Comparison of ENCODE assay signal across 8 cellular contexts in the genomic region with DNA sequence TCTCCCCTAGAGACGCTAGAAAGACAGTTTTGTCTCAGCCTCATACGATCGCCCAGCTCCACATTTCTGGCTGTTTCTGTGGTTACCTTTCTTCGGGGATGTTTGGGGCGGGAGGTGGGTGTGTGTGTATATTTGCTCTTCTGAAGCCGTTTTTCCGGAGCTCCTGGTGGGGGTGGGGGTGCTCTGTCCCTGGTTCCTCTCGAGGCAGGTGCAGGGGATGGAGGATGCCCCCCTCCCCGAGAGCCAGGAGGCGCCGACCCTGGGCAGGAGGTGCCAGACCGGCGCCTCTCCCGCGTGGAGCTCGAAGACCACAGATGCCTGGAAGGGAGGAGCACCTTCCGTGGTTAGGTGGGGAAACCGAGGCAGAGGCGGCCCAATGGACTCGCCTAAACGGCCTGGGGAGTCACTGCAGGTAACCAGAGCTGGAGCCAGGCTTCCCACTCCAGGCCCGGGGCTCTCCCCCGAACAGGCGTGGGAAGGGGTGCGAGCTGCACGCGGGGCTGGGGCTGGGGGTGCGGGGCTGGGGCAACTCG.
A peak's percentile ranks its signal among the peaks of the same experiment; 100 is the strongest.
DNase-seq lines count a peak whose midpoint lies in the region; ATAC-seq, FAIRE-seq and TF ChIP-seq lines count a peak whose summit lies in the region.

No MANE protein-coding gene starts in this region.

- peak overlapping the region; percentile 75 to 93 (median 86) for H3K9ac ChIP-seq in BLaER1 treated with 17β-estradiol and CSF1 and Interleukin-3, amounts not matched to agents 10 nM and 100 nM
- H3K9ac ChIP-seq in muscle layer of colon (ENCODE audit: low read length) = no peak overlapping the region

- CTCF ChIA-PET in GM10248 (lab: Yijun Ruan, JAX) = interaction anchor here (0.7 to 8.2 kb wide), 13 partner anchors 11 to 230 kb away, joined by 3 to 56 read pairs (median 4); no protein-coding TSS in a partner anchor

- peaks cover 0 to 12% (median 10%) of the 10 kb centered on the region in 11 experiments; a peak in 15 of 22 replicates for H3K9me3 ChIP-seq in BLaER1 treated with 17β-estradiol and CSF1 and Interleukin-3, amounts not matched to agents 10 nM and 100 nM (replicated peaks in 1 of 11)
- H3K9me3 ChIP-seq in KOPT-K1 (ENCODE audit: insufficient read depth, low read length, poor library complexity, severe bottlenecking) (no peaks in the 10 kb centered on the region), muscle layer of colon (ENCODE audit: low read length) (no peaks in the 10 kb centered on the region)

- peak overlapping the region; percentile 77 to 96 (median 92) for H3K27ac ChIP-seq in BLaER1 treated with 17β-estradiol and CSF1 and Interleukin-3, amounts not matched to agents 10 nM and 100 nM
- H3K27ac ChIP-seq in KOPT-K1 (ENCODE audit: low read depth, low read length, poor library complexity, severe bottlenecking) (peak overlapping the region; percentile 53), brain microvascular endothelial cell (no peak overlapping the region), muscle layer of colon (ENCODE audit: low read depth, low read length) (peak overlapping the region; percentile 21)

- H3K36me3 ChIP-seq in BLaER1 treated with 17β-estradiol and CSF1 and Interleukin-3, amounts not matched to agents 10 nM and 100 nM = no peaks in the 10 kb centered on the region
- H3K36me3 ChIP-seq in KOPT-K1 (ENCODE audit: insufficient read depth, low read length) (no peaks in the 10 kb centered on the region), brain microvascular endothelial cell (replicated peaks) (no peaks in the 10 kb centered on the region), muscle layer of colon (ENCODE audit: insufficient read depth, low read length) (no peaks in the 10 kb centered on the region)

- peak overlapping the region; percentile 94 to 99 (median 97) for H3K4me2 ChIP-seq in BLaER1 treated with 17β-estradiol and CSF1 and Interleukin-3, amounts not matched to agents 10 nM and 100 nM

- no peak for FAIRE-seq in GM19239 (lab: Jason Lieb, UNC)

- no peaks in the 10 kb centered on the region; a peak in 4 of 22 replicates for H3K27me3 ChIP-seq in BLaER1 treated with 17β-estradiol and CSF1 and Interleukin-3, amounts not matched to agents 10 nM and 100 nM
- H3K27me3 ChIP-seq in brain microvascular endothelial cell (replicated peaks) (no peaks in the 10 kb centered on the region), muscle layer of colon (ENCODE audit: control insufficient read depth in 1 of 2, insufficient read depth in 2 of 2, low read length in 2 of 2) (no peaks in the 10 kb centered on the region)

- in situ Hi-C loops in brain microvascular endothelial cell (cut with HindIII; ENCODE audit: low pct_ligation_motif_present, low sequenced_read_pairs) = no loop called here

- POLR2A ChIA-PET in GM10248 (lab: Yijun Ruan, JAX) = interaction anchor here (0.6 kb wide), 1 partner anchor 27 kb away, joined by 3 read pairs; no protein-coding TSS in a partner anchor

- TF ChIP-seq CTCF in brain microvascular endothelial cell (IDR thresholded peaks at IDR 0.05; ENCODE audit: low read depth, low read length, missing control alignments) (no peak), GM10248 (IDR thresholded peaks at IDR 0.05; ENCODE audit: control extremely low read depth, extremely low read depth, low read depth, missing control alignments) (no peak)

- H3K4me3 ChIP-seq in BLaER1 treated with 17β-estradiol and CSF1 and Interleukin-3, amounts not matched to agents 10 nM and 100 nM = peak overlapping the region; percentile 80 to 96 (median 94)
- H3K4me3 ChIP-seq in brain microvascular endothelial cell (ENCODE audit: low read depth, low read length) = peak overlapping the region; percentile 60
- peak overlapping the region in 1 of 2 donors; percentile 60 for H3K4me3 ChIP-seq in muscle layer of colon (ENCODE audit: low read depth in 1 of 2, low read length in 2 of 2)

- H4K20me1 ChIP-seq in BLaER1 treated with 17β-estradiol and CSF1 and Interleukin-3, amounts not matched to agents 10 nM and 100 nM = peaks cover 35 to 42% (median 40%) of the 10 kb centered on the region in 11 experiments; a peak in 21 of 22 replicates

- peaks cover 74 to 82% (median 80%) of the 10 kb centered on the region in 10 experiments for H3K4me1 ChIP-seq in BLaER1 treated with 17β-estradiol and CSF1 and Interleukin-3, amounts not matched to agents 10 nM and 100 nM
- peaks cover 17% of the 10 kb centered on the region for H3K4me1 ChIP-seq in muscle layer of colon (ENCODE audit: insufficient read depth, low read length)

- DNase-seq in brain microvascular endothelial cell (no peak), GM10248 (ENCODE audit: extremely low spot score) (no peak), GM19239 (ENCODE audit: insufficient read length, low spot score) (no peak), NCI-H2171 treated with DMSO at 0.1 percent for 48 hours (lab: John Stamatoyannopoulos, UW) (no peak)

- no peak for ATAC-seq in GM18867 (IDR thresholded peaks at IDR 0.05; ENCODE audit: unreplicated experiment)
